In genomic region chr13:84050551-84050950, GRCh38 we compare ENCODE assay signal across 21 cellular contexts.
"Had no signal": no experiment of that assay in that cellular context is flagged by ENCODE, and none has a peak within 500 bp of the region (broad histone marks: within the 10 kb centered on the region; RNA-seq: fewer than 3 reads in every experiment).

No MANE protein-coding gene starts in this region.

- H3K27ac Mint-ChIP-seq: activated CD8-positive, alpha-beta T cell treated with anti-CD3 and anti-CD28 coated beads for 36 hours; activated naive CD4-positive, alpha-beta T cell treated with anti-CD3 and anti-CD28 coated beads, Interleukin-2, amount 10 ng/mL, durations not matched to agents 7 days and 5 days; activated naive CD8-positive, alpha-beta T cell treated with anti-CD3 and anti-CD28 coated beads for 36 hours; activated T-cell treated with anti-CD3 and anti-CD28 coated beads, Interleukin-2, amount 50 U/mL, for 72 hours; activated T-helper 2 cell treated with anti-CD3 and anti-CD28 coated beads, Interferon-gamma antibody, Interleukin-2, Interleukin-4, amounts not matched to agents 10 μg/mL and 5 μg/mL and 100 μg/mL, durations not matched to agents 14 hours and 24 hours and 36 hours had no signal

- H3K27me3 Mint-ChIP-seq: activated CD8-positive, alpha-beta T cell treated with anti-CD3 and anti-CD28 coated beads for 36 hours; activated naive CD4-positive, alpha-beta T cell treated with anti-CD3 and anti-CD28 coated beads, Interleukin-2, amount 10 ng/mL, durations not matched to agents 7 days and 5 days; activated naive CD8-positive, alpha-beta T cell treated with anti-CD3 and anti-CD28 coated beads for 36 hours had no signal

- H3K27me3 ChIP-seq: adrenal gland, breast epithelium, colonic mucosa had no signal

- ATAC-seq: activated CD4-positive, CD25-positive, alpha-beta regulatory T cell treated with anti-CD3 and anti-CD28 coated beads, Interleukin-2, amount 50 U/mL, for 24 hours; activated CD8-positive, alpha-beta T cell treated with anti-CD3 and anti-CD28 coated beads for 36 hours; activated T-cell treated with anti-CD3 and anti-CD28 coated beads, Interleukin-2, amount 50 U/mL, for 72 hours had no signal

- H3K4me1 Mint-ChIP-seq: activated naive CD4-positive, alpha-beta T cell treated with anti-CD3 and anti-CD28 coated beads, Interleukin-2, amount 10 ng/mL, durations not matched to agents 7 days and 5 days; activated naive CD8-positive, alpha-beta T cell treated with anti-CD3 and anti-CD28 coated beads for 36 hours had no signal

- H3K4me3 Mint-ChIP-seq: activated CD8-positive, alpha-beta T cell treated with anti-CD3 and anti-CD28 coated beads for 36 hours; activated naive CD4-positive, alpha-beta T cell treated with anti-CD3 and anti-CD28 coated beads, Interleukin-2, amount 10 ng/mL, durations not matched to agents 7 days and 5 days; activated naive CD8-positive, alpha-beta T cell treated with anti-CD3 and anti-CD28 coated beads for 36 hours; activated T-cell treated with anti-CD3 and anti-CD28 coated beads, Interleukin-2, amount 50 U/mL, for 72 hours had no signal

- H3K36me3 Mint-ChIP-seq: activated naive CD4-positive, alpha-beta T cell treated with anti-CD3 and anti-CD28 coated beads, Interleukin-2, amount 10 ng/mL, durations not matched to agents 7 days and 5 days; activated naive CD8-positive, alpha-beta T cell treated with anti-CD3 and anti-CD28 coated beads for 36 hours had no signal

- H2AFZ ChIP-seq: PC-9 had no signal

- DNase-seq: activated CD4-positive, alpha-beta T cell treated with anti-CD3 and anti-CD28 coated beads for 4 hours; activated CD8-positive, alpha-beta memory T cell treated with anti-CD3 and anti-CD28 coated beads, Interleukin-2, amount 50 U/mL, for 4 hours; activated CD8-positive, alpha-beta T cell treated with anti-CD3 and anti-CD28 coated beads for 36 hours; activated gamma-delta T cell treated with Interleukin-2 at 50 U/mL for 16 hours; activated naive CD4-positive, alpha-beta T cell treated with anti-CD3 and anti-CD28 coated beads, Interleukin-2, amount 10 ng/mL, durations not matched to agents 7 days and 5 days; activated naive CD8-positive, alpha-beta T cell treated with anti-CD3 and anti-CD28 coated beads for 36 hours; activated T-cell treated with anti-CD3 and anti-CD28 coated beads, Interleukin-2, amount 50 U/mL, for 72 hours; adrenal gland; anterior cingulate cortex; caudate nucleus; colonic mucosa; NCI-H1092; NCI-H1436; NCI-H1694 treated with DMSO at 0.1 percent for 48 hours; NCI-H2029 treated with DMSO at 0.1 percent for 48 hours; NCI-H510A treated with DMSO at 0.1 percent for 48 hours; PC-9; SIG-M5 had no signal

- H3K4me3 ChIP-seq: adrenal gland, breast epithelium, colonic mucosa, PC-9 had no signal

- H3K9me3 Mint-ChIP-seq: activated CD8-positive, alpha-beta T cell treated with anti-CD3 and anti-CD28 coated beads for 36 hours; activated naive CD4-positive, alpha-beta T cell treated with anti-CD3 and anti-CD28 coated beads, Interleukin-2, amount 10 ng/mL, durations not matched to agents 7 days and 5 days; activated naive CD8-positive, alpha-beta T cell treated with anti-CD3 and anti-CD28 coated beads for 36 hours; activated T-cell treated with anti-CD3 and anti-CD28 coated beads, Interleukin-2, amount 50 U/mL, for 72 hours; activated T-helper 2 cell treated with anti-CD3 and anti-CD28 coated beads, Interferon-gamma antibody, Interleukin-2, Interleukin-4, amounts not matched to agents 10 μg/mL and 5 μg/mL and 100 μg/mL, durations not matched to agents 14 hours and 24 hours and 36 hours had no signal

- H3K36me3 ChIP-seq: adrenal gland, breast epithelium, colonic mucosa had no signal

- H3K9me3 ChIP-seq: adrenal gland, breast epithelium, colonic mucosa had no signal

- H3K4me1 ChIP-seq: adrenal gland, breast epithelium, colonic mucosa had no signal

- H3K4me2 ChIP-seq: PC-9 had no signal

- H3K27ac ChIP-seq: adrenal gland, breast epithelium, colonic mucosa, PC-9 had no signal
